1 cellular context compared by ENCODE assay signal in the genomic region with DNA sequence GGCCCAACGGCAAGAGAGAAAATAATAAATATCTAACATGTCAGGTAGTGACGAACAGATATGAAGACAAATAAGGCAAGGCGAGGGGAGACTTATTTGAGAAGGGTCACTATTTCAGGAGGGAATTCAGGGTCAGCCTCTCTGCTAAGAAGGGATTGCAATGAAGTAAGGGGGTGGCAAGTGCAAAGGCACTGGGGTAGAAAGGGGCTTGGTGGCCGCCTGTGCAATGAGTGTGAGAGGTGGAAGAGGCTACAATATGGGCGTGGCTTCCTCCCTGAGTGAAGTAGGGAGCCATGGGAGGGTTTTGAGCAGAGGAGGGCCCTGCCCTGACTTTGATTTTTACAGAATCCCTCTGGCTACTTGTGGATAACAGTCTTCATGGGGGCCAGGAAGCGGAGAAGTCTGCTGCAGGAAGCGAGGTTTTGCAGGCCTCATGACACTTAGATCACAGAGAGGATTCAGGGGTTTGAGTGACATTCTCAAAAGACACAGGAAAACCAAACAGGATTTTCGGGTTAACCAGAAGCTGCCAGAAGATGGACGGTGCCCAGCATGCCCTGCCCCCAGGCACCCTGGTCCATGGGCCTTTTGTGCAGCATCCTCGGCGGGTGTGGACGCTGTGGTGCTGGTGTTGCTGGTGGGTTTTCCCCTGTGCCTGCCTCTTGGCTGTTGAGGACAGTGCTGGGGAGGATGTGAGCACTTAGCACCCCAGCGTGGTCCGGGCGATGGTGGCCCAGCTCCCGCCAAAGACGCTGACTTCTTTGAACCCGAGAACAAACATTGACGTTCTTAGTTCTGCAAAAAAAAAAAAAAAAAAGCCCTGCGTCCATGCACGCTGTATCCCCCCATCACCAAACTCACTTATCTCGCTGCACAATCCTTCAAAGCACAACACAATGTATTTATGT.
TF ChIP-seq lines count a peak whose summit lies in the region.

No MANE protein-coding gene starts in this region.

TF ChIP-seq in IMR-90, 13 proteins besides CTCF, POLR2A, EP300 and RAD21 (continued from another document):
- no peak for TF ChIP-seq FOS (IDR thresholded peaks at IDR 0.05; ENCODE audit: low read depth, low read length)
- no peak for TF ChIP-seq RCOR1 (IDR thresholded peaks at IDR 0.05; ENCODE audit: insufficient replicate concordance, low read length)
- TF ChIP-seq, protein P1, sequence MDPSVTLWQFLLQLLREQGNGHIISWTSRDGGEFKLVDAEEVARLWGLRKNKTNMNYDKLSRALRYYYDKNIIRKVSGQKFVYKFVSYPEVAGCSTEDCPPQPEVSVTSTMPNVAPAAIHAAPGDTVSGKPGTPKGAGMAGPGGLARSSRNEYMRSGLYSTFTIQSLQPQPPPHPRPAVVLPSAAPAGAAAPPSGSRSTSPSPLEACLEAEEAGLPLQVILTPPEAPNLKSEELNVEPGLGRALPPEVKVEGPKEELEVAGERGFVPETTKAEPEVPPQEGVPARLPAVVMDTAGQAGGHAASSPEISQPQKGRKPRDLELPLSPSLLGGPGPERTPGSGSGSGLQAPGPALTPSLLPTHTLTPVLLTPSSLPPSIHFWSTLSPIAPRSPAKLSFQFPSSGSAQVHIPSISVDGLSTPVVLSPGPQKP (IDR thresholded peaks at IDR 0.05; ENCODE audit: borderline replicate concordance, low read depth, low read length), result no peak
- no peak for TF ChIP-seq MXI1 (IDR thresholded peaks at IDR 0.05; ENCODE audit: borderline replicate concordance, low read depth, low read length)
- no peak for TF ChIP-seq BHLHE40 (IDR thresholded peaks at IDR 0.05; ENCODE audit: low read depth, low read length)
